1 cellular context compared by ENCODE assay signal in the genomic region with DNA sequence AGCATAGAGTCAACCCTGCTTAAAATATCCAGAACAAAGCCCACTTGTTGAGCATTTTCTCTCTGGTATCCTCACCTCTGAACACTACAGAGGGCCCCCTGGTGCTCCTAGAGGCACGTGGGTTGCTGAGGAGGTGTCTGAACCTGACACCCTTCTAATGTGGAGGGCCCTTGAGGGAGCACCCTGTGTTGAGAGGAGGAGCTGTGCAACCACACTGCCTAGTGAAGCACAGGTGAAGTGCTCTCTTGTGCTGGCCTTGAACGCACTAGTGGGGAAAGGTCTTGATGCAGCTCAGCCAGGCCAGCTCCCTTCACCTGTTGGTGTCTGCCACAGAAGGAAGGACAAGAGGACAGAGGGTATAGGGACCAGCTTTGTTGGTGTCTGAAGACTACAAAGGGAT.
TF ChIP-seq lines count a peak whose summit lies in the region.

No MANE protein-coding gene starts in this region.

TF ChIP-seq in K562, 482 proteins besides CTCF, POLR2A, EP300 and RAD21 (continued from another document):
- TF ChIP-seq, protein P1, sequence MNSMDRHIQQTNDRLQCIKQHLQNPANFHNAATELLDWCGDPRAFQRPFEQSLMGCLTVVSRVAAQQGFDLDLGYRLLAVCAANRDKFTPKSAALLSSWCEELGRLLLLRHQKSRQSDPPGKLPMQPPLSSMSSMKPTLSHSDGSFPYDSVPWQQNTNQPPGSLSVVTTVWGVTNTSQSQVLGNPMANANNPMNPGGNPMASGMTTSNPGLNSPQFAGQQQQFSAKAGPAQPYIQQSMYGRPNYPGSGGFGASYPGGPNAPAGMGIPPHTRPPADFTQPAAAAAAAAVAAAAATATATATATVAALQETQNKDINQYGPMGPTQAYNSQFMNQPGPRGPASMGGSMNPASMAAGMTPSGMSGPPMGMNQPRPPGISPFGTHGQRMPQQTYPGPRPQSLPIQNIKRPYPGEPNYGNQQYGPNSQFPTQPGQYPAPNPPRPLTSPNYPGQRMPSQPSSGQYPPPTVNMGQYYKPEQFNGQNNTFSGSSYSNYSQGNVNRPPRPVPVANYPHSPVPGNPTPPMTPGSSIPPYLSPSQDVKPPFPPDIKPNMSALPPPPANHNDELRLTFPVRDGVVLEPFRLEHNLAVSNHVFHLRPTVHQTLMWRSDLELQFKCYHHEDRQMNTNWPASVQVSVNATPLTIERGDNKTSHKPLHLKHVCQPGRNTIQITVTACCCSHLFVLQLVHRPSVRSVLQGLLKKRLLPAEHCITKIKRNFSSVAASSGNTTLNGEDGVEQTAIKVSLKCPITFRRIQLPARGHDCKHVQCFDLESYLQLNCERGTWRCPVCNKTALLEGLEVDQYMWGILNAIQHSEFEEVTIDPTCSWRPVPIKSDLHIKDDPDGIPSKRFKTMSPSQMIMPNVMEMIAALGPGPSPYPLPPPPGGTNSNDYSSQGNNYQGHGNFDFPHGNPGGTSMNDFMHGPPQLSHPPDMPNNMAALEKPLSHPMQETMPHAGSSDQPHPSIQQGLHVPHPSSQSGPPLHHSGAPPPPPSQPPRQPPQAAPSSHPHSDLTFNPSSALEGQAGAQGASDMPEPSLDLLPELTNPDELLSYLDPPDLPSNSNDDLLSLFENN (IDR thresholded peaks at IDR 0.05; ENCODE audit: low read depth in 2 of 2, low read length in 2 of 2): no peak
- TF ChIP-seq MBD2 (IDR thresholded peaks at IDR 0.05; ENCODE audit: borderline replicate concordance, low read depth) (no peak), L3MBTL2 (IDR thresholded peaks at IDR 0.05) (no peak), ZFP30 (CRISPR knock-in tag; IDR thresholded peaks at IDR 0.05; ENCODE audit: borderline replicate concordance) (no peak), NUFIP1 (IDR thresholded peaks at IDR 0.05; ENCODE audit: partially characterized antibody) (no peak), PHF21A (IDR thresholded peaks at IDR 0.05; ENCODE audit: borderline replicate concordance, low read depth) (no peak), ZNF184 (CRISPR knock-in tag; IDR thresholded peaks at IDR 0.05) (no peak), CHD1 (IDR thresholded peaks at IDR 0.05; ENCODE audit: low read length) (no peak), TAL1 (IDR thresholded peaks at IDR 0.05) (no peak), TCFL5 (CRISPR knock-in tag; conservative IDR thresholded peaks at IDR 0.05) (no peak)
- TF ChIP-seq, protein P2, sequence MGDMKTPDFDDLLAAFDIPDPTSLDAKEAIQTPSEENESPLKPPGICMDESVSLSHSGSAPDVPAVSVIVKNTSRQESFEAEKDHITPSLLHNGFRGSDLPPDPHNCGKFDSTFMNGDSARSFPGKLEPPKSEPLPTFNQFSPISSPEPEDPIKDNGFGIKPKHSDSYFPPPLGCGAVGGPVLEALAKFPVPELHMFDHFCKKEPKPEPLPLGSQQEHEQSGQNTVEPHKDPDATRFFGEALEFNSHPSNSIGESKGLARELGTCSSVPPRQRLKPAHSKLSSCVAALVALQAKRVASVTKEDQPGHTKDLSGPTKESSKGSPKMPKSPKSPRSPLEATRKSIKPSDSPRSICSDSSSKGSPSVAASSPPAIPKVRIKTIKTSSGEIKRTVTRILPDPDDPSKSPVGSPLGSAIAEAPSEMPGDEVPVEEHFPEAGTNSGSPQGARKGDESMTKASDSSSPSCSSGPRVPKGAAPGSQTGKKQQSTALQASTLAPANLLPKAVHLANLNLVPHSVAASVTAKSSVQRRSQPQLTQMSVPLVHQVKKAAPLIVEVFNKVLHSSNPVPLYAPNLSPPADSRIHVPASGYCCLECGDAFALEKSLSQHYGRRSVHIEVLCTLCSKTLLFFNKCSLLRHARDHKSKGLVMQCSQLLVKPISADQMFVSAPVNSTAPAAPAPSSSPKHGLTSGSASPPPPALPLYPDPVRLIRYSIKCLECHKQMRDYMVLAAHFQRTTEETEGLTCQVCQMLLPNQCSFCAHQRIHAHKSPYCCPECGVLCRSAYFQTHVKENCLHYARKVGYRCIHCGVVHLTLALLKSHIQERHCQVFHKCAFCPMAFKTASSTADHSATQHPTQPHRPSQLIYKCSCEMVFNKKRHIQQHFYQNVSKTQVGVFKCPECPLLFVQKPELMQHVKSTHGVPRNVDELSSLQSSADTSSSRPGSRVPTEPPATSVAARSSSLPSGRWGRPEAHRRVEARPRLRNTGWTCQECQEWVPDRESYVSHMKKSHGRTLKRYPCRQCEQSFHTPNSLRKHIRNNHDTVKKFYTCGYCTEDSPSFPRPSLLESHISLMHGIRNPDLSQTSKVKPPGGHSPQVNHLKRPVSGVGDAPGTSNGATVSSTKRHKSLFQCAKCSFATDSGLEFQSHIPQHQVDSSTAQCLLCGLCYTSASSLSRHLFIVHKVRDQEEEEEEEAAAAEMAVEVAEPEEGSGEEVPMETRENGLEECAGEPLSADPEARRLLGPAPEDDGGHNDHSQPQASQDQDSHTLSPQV (IDR thresholded peaks at IDR 0.05): no peak
- TF ChIP-seq, protein P3, sequence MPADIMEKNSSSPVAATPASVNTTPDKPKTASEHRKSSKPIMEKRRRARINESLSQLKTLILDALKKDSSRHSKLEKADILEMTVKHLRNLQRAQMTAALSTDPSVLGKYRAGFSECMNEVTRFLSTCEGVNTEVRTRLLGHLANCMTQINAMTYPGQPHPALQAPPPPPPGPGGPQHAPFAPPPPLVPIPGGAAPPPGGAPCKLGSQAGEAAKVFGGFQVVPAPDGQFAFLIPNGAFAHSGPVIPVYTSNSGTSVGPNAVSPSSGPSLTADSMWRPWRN (IDR thresholded peaks at IDR 0.05; ENCODE audit: low read depth): no peak
TF ChIP-seq in K562: peak in this region for 0.
